2 cellular contexts compared by ENCODE assay signal in genomic region chrX:40055495-40055894, GRCh38.
TF ChIP-seq lines count a peak whose summit lies in the region.

No MANE protein-coding gene starts in this region.

TF ChIP-seq in IMR-90, 13 proteins besides CTCF, POLR2A, EP300 and RAD21:
- TF ChIP-seq RFX5 (IDR thresholded peaks at IDR 0.05; ENCODE audit: low read depth, low read length) (no peak), FOS (IDR thresholded peaks at IDR 0.05; ENCODE audit: low read depth, low read length) (no peak), ELK1 (IDR thresholded peaks at IDR 0.05; ENCODE audit: borderline replicate concordance, low read depth, low read length) (no peak), CEBPB (IDR thresholded peaks at IDR 0.05; ENCODE audit: low read depth, low read length) (no peak), CHD1 (IDR thresholded peaks at IDR 0.05; ENCODE audit: low read depth, low read length) (no peak), MXI1 (IDR thresholded peaks at IDR 0.05; ENCODE audit: borderline replicate concordance, low read depth, low read length) (no peak), BHLHE40 (IDR thresholded peaks at IDR 0.05; ENCODE audit: low read depth, low read length) (no peak), MAFK (IDR thresholded peaks at IDR 0.05; ENCODE audit: low read depth, low read length) (no peak), MAZ (IDR thresholded peaks at IDR 0.05; ENCODE audit: borderline replicate concordance, low read depth, low read length) (no peak), USF2 (IDR thresholded peaks at IDR 0.05; ENCODE audit: low read depth, low read length) (no peak), SMC3 (IDR thresholded peaks at IDR 0.05; ENCODE audit: low read depth, low read length) (no peak), RCOR1 (IDR thresholded peaks at IDR 0.05; ENCODE audit: insufficient replicate concordance, low read length) (no peak), NFE2L2 (IDR thresholded peaks at IDR 0.05; ENCODE audit: low read depth, low read length) (no peak)

TF ChIP-seq in K562, 482 proteins besides CTCF, POLR2A, EP300 and RAD21:
- TF ChIP-seq PML (IDR thresholded peaks at IDR 0.05; ENCODE audit: low read length), result 0 out of 2 replicates have a peak, but pooled peaks have one; percentile 19
- peak; percentile 51 for TF ChIP-seq EGR1 (conservative IDR thresholded peaks at IDR 0.05)
- TF ChIP-seq ZNF778 (CRISPR knock-in tag; IDR thresholded peaks at IDR 0.05), result no peak
- peak; percentile 13; the same call in 1 of the 2 replicates for TF ChIP-seq POLR2AphosphoS5 (IDR thresholded peaks at IDR 0.05; ENCODE audit: control insufficient read depth, insufficient read depth, low read depth, low read length)
